Comparison of ENCODE assay signal across 1 cellular context in the genomic region with DNA sequence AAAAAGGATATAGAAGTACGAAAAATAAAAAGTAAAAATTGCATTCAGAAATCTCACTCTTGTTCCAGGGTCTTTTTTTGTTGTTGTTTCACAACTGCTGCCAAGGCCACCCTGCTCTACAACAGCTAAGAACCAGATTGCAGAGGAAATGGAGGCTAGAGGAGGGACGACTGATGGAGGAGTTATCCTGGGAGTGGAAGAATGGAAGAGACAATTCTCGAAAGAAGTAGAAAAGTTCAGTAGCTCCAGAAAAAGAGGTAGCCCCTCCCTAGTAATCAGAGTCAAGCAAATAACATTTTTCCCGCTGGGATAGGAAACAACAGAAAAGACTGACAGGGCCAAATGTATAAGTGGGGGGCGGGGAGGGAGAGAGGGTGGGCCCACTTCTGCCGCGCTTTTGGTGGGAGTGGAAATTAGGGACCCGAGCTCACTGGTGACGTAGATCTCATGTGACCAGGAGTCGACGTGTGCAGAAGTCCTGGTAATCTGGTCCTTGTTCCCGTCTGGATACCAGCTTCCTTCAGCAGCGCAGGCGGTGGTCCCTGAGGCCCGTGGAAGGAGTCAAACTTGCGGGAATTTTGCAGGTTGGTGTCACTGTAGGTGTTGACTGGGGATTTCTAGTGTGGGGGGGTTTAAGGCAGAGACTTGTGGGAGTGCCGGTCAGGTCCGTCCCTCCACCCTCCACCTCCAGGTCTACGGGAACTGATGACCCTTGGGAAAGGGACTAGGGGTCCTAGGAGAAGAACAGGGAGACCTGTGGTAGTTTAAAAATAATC.
A peak's percentile ranks its signal among the peaks of the same experiment; 100 is the strongest.
TF ChIP-seq lines count a peak whose summit lies in the region.

A gene with protein sequence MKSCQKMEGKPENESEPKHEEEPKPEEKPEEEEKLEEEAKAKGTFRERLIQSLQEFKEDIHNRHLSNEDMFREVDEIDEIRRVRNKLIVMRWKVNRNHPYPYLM (plus strand): TSS at position 484 of the 776 bp plus-strand sequence. CDS start 1,179 bp downstream, outside the sequence.

TF ChIP-seq in HepG2, 621 proteins besides CTCF, POLR2A, EP300 and RAD21 (continued from another document and continues in another):
- TF ChIP-seq, protein P1, sequence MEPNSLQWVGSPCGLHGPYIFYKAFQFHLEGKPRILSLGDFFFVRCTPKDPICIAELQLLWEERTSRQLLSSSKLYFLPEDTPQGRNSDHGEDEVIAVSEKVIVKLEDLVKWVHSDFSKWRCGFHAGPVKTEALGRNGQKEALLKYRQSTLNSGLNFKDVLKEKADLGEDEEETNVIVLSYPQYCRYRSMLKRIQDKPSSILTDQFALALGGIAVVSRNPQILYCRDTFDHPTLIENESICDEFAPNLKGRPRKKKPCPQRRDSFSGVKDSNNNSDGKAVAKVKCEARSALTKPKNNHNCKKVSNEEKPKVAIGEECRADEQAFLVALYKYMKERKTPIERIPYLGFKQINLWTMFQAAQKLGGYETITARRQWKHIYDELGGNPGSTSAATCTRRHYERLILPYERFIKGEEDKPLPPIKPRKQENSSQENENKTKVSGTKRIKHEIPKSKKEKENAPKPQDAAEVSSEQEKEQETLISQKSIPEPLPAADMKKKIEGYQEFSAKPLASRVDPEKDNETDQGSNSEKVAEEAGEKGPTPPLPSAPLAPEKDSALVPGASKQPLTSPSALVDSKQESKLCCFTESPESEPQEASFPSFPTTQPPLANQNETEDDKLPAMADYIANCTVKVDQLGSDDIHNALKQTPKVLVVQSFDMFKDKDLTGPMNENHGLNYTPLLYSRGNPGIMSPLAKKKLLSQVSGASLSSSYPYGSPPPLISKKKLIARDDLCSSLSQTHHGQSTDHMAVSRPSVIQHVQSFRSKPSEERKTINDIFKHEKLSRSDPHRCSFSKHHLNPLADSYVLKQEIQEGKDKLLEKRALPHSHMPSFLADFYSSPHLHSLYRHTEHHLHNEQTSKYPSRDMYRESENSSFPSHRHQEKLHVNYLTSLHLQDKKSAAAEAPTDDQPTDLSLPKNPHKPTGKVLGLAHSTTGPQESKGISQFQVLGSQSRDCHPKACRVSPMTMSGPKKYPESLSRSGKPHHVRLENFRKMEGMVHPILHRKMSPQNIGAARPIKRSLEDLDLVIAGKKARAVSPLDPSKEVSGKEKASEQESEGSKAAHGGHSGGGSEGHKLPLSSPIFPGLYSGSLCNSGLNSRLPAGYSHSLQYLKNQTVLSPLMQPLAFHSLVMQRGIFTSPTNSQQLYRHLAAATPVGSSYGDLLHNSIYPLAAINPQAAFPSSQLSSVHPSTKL (CRISPR knock-in tag; IDR thresholded peaks at IDR 0.05) = no peak
- TF ChIP-seq ONECUT2 (CRISPR knock-in tag; IDR thresholded peaks at IDR 0.05) (no peak), PHF8 (CRISPR knock-in tag; IDR thresholded peaks at IDR 0.05) (peak; percentile 66), SMC3 (IDR thresholded peaks at IDR 0.05; ENCODE audit: low read length) (no peak), ZNF44 (CRISPR knock-in tag; IDR thresholded peaks at IDR 0.05) (no peak), DMAP1 (CRISPR knock-in tag; IDR thresholded peaks at IDR 0.05) (peak; percentile 33; the same call in 1 of the 2 replicates), ATF7 (IDR thresholded peaks at IDR 0.05) (no peak), ATF7 (CRISPR knock-in tag; IDR thresholded peaks at IDR 0.05) (no peak), KDM5B (CRISPR knock-in tag; IDR thresholded peaks at IDR 0.05; ENCODE audit: borderline replicate concordance) (no peak), ZNF564 (CRISPR knock-in tag; IDR thresholded peaks at IDR 0.05) (no peak), ESRRA (CRISPR knock-in tag; IDR thresholded peaks at IDR 0.05; ENCODE audit: low read depth) (no peak), ZNF547 (CRISPR knock-in tag; IDR thresholded peaks at IDR 0.05) (no peak), SRSF9 (IDR thresholded peaks at IDR 0.05; ENCODE audit: borderline replicate concordance, insufficient read depth, low read depth, low read length, poor library complexity, severe bottlenecking) (no peak), PITX1 (CRISPR knock-in tag; IDR thresholded peaks at IDR 0.05) (no peak), HIVEP1 (CRISPR knock-in tag; IDR thresholded peaks at IDR 0.05) (no peak), PHF20 (CRISPR knock-in tag; IDR thresholded peaks at IDR 0.05) (0 out of 2 replicates have a peak, but pooled peaks have one; percentile 28), ZNF772 (CRISPR knock-in tag; IDR thresholded peaks at IDR 0.05) (no peak), THAP11 (CRISPR knock-in tag; IDR thresholded peaks at IDR 0.05) (no peak), IRX3 (CRISPR knock-in tag; IDR thresholded peaks at IDR 0.05; ENCODE audit: borderline replicate concordance, low read depth) (no peak), ZFP37 (CRISPR knock-in tag; IDR thresholded peaks at IDR 0.05; ENCODE audit: borderline replicate concordance) (no peak), SOX6 (IDR thresholded peaks at IDR 0.05) (no peak), SOX6 (CRISPR knock-in tag; IDR thresholded peaks at IDR 0.05) (no peak), POLR2G (IDR thresholded peaks at IDR 0.05; ENCODE audit: low read depth, low read length) (peak; percentile 60), MYC (CRISPR knock-in tag; IDR thresholded peaks at IDR 0.05; ENCODE audit: borderline replicate concordance) (no peak), ZFP62 (CRISPR knock-in tag; IDR thresholded peaks at IDR 0.05) (no peak), ZNF557 (CRISPR knock-in tag; IDR thresholded peaks at IDR 0.05) (no peak), RXRB (CRISPR knock-in tag; IDR thresholded peaks at IDR 0.05; ENCODE audit: borderline replicate concordance) (no peak), ZBTB38 (CRISPR knock-in tag; IDR thresholded peaks at IDR 0.05) (no peak), SRSF4 (IDR thresholded peaks at IDR 0.05; ENCODE audit: low read depth, low read length, poor library complexity, severe bottlenecking) (no peak), CENPT (CRISPR knock-in tag; IDR thresholded peaks at IDR 0.05; ENCODE audit: low read depth) (no peak), THYN1 (CRISPR knock-in tag; IDR thresholded peaks at IDR 0.05; ENCODE audit: borderline replicate concordance, low read depth) (no peak), LCORL (IDR thresholded peaks at IDR 0.05) (no peak), LCORL (CRISPR knock-in tag; IDR thresholded peaks at IDR 0.05) (no peak), PPARG (CRISPR knock-in tag; conservative IDR thresholded peaks at IDR 0.05) (no peak), ZFX (CRISPR knock-in tag; IDR thresholded peaks at IDR 0.05; ENCODE audit: low read depth) (no peak; the same call in 1 of the 2 replicates), ZNF878 (CRISPR knock-in tag; IDR thresholded peaks at IDR 0.05) (no peak), SIN3B (IDR thresholded peaks at IDR 0.05; ENCODE audit: low read length) (no peak), ZNF891 (CRISPR knock-in tag; IDR thresholded peaks at IDR 0.05) (no peak), NBN (conservative IDR thresholded peaks at IDR 0.05) (no peak), ZSCAN25 (CRISPR knock-in tag; IDR thresholded peaks at IDR 0.05) (no peak), MXD4 (CRISPR knock-in tag; IDR thresholded peaks at IDR 0.05) (no peak), PCBP1 (IDR thresholded peaks at IDR 0.05; ENCODE audit: borderline replicate concordance, low read depth, low read length) (no peak), U2AF1 (optimal IDR thresholded peaks at IDR 0.05; ENCODE audit: low read depth, low read length) (no peak), YEATS2 (CRISPR knock-in tag; IDR thresholded peaks at IDR 0.05; ENCODE audit: borderline replicate concordance) (no peak)
- TF ChIP-seq, protein P2, sequence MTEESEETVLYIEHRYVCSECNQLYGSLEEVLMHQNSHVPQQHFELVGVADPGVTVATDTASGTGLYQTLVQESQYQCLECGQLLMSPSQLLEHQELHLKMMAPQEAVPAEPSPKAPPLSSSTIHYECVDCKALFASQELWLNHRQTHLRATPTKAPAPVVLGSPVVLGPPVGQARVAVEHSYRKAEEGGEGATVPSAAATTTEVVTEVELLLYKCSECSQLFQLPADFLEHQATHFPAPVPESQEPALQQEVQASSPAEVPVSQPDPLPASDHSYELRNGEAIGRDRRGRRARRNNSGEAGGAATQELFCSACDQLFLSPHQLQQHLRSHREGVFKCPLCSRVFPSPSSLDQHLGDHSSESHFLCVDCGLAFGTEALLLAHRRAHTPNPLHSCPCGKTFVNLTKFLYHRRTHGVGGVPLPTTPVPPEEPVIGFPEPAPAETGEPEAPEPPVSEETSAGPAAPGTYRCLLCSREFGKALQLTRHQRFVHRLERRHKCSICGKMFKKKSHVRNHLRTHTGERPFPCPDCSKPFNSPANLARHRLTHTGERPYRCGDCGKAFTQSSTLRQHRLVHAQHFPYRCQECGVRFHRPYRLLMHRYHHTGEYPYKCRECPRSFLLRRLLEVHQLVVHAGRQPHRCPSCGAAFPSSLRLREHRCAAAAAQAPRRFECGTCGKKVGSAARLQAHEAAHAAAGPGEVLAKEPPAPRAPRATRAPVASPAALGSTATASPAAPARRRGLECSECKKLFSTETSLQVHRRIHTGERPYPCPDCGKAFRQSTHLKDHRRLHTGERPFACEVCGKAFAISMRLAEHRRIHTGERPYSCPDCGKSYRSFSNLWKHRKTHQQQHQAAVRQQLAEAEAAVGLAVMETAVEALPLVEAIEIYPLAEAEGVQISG (CRISPR knock-in tag; IDR thresholded peaks at IDR 0.05) = peak; percentile 34; the same call in 1 of the 2 replicates
- TF ChIP-seq, protein P3, sequence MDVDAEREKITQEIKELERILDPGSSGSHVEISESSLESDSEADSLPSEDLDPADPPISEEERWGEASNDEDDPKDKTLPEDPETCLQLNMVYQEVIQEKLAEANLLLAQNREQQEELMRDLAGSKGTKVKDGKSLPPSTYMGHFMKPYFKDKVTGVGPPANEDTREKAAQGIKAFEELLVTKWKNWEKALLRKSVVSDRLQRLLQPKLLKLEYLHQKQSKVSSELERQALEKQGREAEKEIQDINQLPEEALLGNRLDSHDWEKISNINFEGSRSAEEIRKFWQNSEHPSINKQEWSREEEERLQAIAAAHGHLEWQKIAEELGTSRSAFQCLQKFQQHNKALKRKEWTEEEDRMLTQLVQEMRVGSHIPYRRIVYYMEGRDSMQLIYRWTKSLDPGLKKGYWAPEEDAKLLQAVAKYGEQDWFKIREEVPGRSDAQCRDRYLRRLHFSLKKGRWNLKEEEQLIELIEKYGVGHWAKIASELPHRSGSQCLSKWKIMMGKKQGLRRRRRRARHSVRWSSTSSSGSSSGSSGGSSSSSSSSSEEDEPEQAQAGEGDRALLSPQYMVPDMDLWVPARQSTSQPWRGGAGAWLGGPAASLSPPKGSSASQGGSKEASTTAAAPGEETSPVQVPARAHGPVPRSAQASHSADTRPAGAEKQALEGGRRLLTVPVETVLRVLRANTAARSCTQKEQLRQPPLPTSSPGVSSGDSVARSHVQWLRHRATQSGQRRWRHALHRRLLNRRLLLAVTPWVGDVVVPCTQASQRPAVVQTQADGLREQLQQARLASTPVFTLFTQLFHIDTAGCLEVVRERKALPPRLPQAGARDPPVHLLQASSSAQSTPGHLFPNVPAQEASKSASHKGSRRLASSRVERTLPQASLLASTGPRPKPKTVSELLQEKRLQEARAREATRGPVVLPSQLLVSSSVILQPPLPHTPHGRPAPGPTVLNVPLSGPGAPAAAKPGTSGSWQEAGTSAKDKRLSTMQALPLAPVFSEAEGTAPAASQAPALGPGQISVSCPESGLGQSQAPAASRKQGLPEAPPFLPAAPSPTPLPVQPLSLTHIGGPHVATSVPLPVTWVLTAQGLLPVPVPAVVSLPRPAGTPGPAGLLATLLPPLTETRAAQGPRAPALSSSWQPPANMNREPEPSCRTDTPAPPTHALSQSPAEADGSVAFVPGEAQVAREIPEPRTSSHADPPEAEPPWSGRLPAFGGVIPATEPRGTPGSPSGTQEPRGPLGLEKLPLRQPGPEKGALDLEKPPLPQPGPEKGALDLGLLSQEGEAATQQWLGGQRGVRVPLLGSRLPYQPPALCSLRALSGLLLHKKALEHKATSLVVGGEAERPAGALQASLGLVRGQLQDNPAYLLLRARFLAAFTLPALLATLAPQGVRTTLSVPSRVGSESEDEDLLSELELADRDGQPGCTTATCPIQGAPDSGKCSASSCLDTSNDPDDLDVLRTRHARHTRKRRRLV (CRISPR knock-in tag; IDR thresholded peaks at IDR 0.05) = no peak
- TF ChIP-seq, protein P4, sequence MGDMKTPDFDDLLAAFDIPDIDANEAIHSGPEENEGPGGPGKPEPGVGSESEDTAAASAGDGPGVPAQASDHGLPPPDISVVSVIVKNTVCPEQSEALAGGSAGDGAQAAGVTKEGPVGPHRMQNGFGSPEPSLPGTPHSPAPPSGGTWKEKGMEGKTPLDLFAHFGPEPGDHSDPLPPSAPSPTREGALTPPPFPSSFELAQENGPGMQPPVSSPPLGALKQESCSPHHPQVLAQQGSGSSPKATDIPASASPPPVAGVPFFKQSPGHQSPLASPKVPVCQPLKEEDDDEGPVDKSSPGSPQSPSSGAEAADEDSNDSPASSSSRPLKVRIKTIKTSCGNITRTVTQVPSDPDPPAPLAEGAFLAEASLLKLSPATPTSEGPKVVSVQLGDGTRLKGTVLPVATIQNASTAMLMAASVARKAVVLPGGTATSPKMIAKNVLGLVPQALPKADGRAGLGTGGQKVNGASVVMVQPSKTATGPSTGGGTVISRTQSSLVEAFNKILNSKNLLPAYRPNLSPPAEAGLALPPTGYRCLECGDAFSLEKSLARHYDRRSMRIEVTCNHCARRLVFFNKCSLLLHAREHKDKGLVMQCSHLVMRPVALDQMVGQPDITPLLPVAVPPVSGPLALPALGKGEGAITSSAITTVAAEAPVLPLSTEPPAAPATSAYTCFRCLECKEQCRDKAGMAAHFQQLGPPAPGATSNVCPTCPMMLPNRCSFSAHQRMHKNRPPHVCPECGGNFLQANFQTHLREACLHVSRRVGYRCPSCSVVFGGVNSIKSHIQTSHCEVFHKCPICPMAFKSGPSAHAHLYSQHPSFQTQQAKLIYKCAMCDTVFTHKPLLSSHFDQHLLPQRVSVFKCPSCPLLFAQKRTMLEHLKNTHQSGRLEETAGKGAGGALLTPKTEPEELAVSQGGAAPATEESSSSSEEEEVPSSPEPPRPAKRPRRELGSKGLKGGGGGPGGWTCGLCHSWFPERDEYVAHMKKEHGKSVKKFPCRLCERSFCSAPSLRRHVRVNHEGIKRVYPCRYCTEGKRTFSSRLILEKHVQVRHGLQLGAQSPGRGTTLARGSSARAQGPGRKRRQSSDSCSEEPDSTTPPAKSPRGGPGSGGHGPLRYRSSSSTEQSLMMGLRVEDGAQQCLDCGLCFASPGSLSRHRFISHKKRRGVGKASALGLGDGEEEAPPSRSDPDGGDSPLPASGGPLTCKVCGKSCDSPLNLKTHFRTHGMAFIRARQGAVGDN (CRISPR knock-in tag; IDR thresholded peaks at IDR 0.05) = peak; percentile 32; the same call in 1 of the 2 replicates
- TF ChIP-seq, protein P5, sequence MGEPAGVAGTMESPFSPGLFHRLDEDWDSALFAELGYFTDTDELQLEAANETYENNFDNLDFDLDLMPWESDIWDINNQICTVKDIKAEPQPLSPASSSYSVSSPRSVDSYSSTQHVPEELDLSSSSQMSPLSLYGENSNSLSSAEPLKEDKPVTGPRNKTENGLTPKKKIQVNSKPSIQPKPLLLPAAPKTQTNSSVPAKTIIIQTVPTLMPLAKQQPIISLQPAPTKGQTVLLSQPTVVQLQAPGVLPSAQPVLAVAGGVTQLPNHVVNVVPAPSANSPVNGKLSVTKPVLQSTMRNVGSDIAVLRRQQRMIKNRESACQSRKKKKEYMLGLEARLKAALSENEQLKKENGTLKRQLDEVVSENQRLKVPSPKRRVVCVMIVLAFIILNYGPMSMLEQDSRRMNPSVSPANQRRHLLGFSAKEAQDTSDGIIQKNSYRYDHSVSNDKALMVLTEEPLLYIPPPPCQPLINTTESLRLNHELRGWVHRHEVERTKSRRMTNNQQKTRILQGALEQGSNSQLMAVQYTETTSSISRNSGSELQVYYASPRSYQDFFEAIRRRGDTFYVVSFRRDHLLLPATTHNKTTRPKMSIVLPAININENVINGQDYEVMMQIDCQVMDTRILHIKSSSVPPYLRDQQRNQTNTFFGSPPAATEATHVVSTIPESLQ (CRISPR knock-in tag; conservative IDR thresholded peaks at IDR 0.05) = no peak
- TF ChIP-seq, protein P6, sequence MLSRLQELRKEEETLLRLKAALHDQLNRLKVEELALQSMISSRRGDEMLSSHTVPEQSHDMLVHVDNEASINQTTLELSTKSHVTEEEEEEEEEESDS (CRISPR knock-in tag; IDR thresholded peaks at IDR 0.05; ENCODE audit: borderline replicate concordance) = no peak
